27 cellular contexts compared by ENCODE assay signal in genomic region chr2:7967707-7968106, GRCh38.
"Had no signal": no experiment of that assay in that cellular context is flagged by ENCODE, and none has a peak within 500 bp of the region (broad histone marks: within the 10 kb centered on the region; RNA-seq: fewer than 3 reads in every experiment).

No MANE protein-coding gene starts in this region.

- H3K4me1 ChIP-seq: stomach, suprapubic skin, testis, thyroid gland, tibial artery, tibial nerve, transverse colon, upper lobe of left lung, upper lobe of right lung, uterus, vagina had no signal

- H3K27me3 ChIP-seq: stomach, suprapubic skin, testis, thyroid gland, tibial artery, tibial nerve, transverse colon, upper lobe of left lung, upper lobe of right lung, uterus, vagina had no signal

- H3K4me1 Mint-ChIP-seq: stimulated activated effector memory CD8-positive, alpha-beta T cell treated with anti-CD3 and anti-CD28 coated beads, Interleukin-12 subunit alpha, Interleukin-12 subunit beta, amount 100 ng/mL, for 72 hours; stimulated activated memory B cell treated with anti-CD40 and anti-IgM and Interleukin-4, amounts not matched to agents 10 μg/mL and 1 μg/mL and 100 μg/mL, for 72 hours; stimulated activated naive B cell treated with anti-CD40 and anti-IgM and Interleukin-4, amounts not matched to agents 10 μg/mL and 1 μg/mL and 100 μg/mL, for 72 hours; stimulated activated naive CD8-positive, alpha-beta T cell treated with anti-CD3 and anti-CD28 coated beads, Interleukin-15, amount 100 ng/mL, for 72 hours had no signal

- H3K4me3 Mint-ChIP-seq: stimulated activated effector memory CD8-positive, alpha-beta T cell treated with anti-CD3 and anti-CD28 coated beads, Interleukin-12 subunit alpha, Interleukin-12 subunit beta, amount 100 ng/mL, for 72 hours; stimulated activated memory B cell treated with anti-CD40 and anti-IgM and Interleukin-4, amounts not matched to agents 10 μg/mL and 1 μg/mL and 100 μg/mL, for 72 hours; stimulated activated naive B cell treated with anti-CD40 and anti-IgM and Interleukin-4, amounts not matched to agents 10 μg/mL and 1 μg/mL and 100 μg/mL, for 72 hours; stimulated activated naive CD8-positive, alpha-beta T cell treated with anti-CD3 and anti-CD28 coated beads, Interleukin-15, amount 100 ng/mL, for 72 hours; stimulated activated naive CD8-positive, alpha-beta T cell treated with anti-CD3 and anti-CD28 coated beads, Interleukin-15, Interleukin-2, amounts not matched to agents 100 ng/mL and 50 ng/mL, for 24 hours; type B pancreatic cell had no signal

- ATAC-seq: stimulated activated effector memory CD8-positive, alpha-beta T cell treated with anti-CD3 and anti-CD28 coated beads, Interleukin-12 subunit alpha, Interleukin-12 subunit beta, amount 100 ng/mL, for 72 hours; stimulated activated memory B cell treated with anti-CD40 and anti-IgM and Interleukin-4, amounts not matched to agents 10 μg/mL and 1 μg/mL and 100 μg/mL, for 72 hours; stimulated activated naive B cell treated with anti-CD40 and anti-IgM and Interleukin-4, amounts not matched to agents 10 μg/mL and 1 μg/mL and 100 μg/mL, for 72 hours; stimulated activated naive CD8-positive, alpha-beta T cell treated with anti-CD3 and anti-CD28 coated beads, Interleukin-15, amount 100 ng/mL, for 72 hours; stimulated activated naive CD8-positive, alpha-beta T cell treated with anti-CD3 and anti-CD28 coated beads, Interleukin-15, Interleukin-2, amounts not matched to agents 100 U/mL and 50 U/mL, for 24 hours; upper lobe of right lung had no signal

- H3K27ac Mint-ChIP-seq: stimulated activated effector memory CD8-positive, alpha-beta T cell treated with anti-CD3 and anti-CD28 coated beads, Interleukin-12 subunit alpha, Interleukin-12 subunit beta, amount 100 ng/mL, for 72 hours; stimulated activated memory B cell treated with anti-CD40 and anti-IgM and Interleukin-4, amounts not matched to agents 10 μg/mL and 1 μg/mL and 100 μg/mL, for 72 hours; stimulated activated naive B cell treated with anti-CD40 and anti-IgM and Interleukin-4, amounts not matched to agents 10 μg/mL and 1 μg/mL and 100 μg/mL, for 72 hours; stimulated activated naive CD8-positive, alpha-beta T cell treated with anti-CD3 and anti-CD28 coated beads, Interleukin-15, amount 100 ng/mL, for 72 hours; stimulated activated naive CD8-positive, alpha-beta T cell treated with anti-CD3 and anti-CD28 coated beads, Interleukin-15, Interleukin-2, amounts not matched to agents 100 ng/mL and 50 ng/mL, for 24 hours; type B pancreatic cell had no signal

- H3K9me3 Mint-ChIP-seq: stimulated activated effector memory CD8-positive, alpha-beta T cell treated with anti-CD3 and anti-CD28 coated beads, Interleukin-12 subunit alpha, Interleukin-12 subunit beta, amount 100 ng/mL, for 72 hours; stimulated activated memory B cell treated with anti-CD40 and anti-IgM and Interleukin-4, amounts not matched to agents 10 μg/mL and 1 μg/mL and 100 μg/mL, for 72 hours; stimulated activated naive B cell treated with anti-CD40 and anti-IgM and Interleukin-4, amounts not matched to agents 10 μg/mL and 1 μg/mL and 100 μg/mL, for 72 hours; stimulated activated naive CD8-positive, alpha-beta T cell treated with anti-CD3 and anti-CD28 coated beads, Interleukin-15, amount 100 ng/mL, for 72 hours; stimulated activated naive CD8-positive, alpha-beta T cell treated with anti-CD3 and anti-CD28 coated beads, Interleukin-15, Interleukin-2, amounts not matched to agents 100 ng/mL and 50 ng/mL, for 24 hours; type B pancreatic cell had no signal

- H3K4me3 ChIP-seq: stomach, suprapubic skin, testis, thoracic aorta, thyroid gland, tibial artery, tibial nerve, transverse colon, upper lobe of left lung, upper lobe of right lung, uterus, vagina had no signal

- H3K27ac ChIP-seq: stomach, suprapubic skin, testis, thoracic aorta, thyroid gland, tibial artery, tibial nerve, transverse colon, upper lobe of left lung, upper lobe of right lung, uterus, vagina had no signal

- H3K9me3 ChIP-seq: stomach, suprapubic skin, testis, thoracic aorta, thyroid gland, tibial artery, transverse colon, upper lobe of left lung, upper lobe of right lung, uterus, vagina had no signal

- H3K36me3 Mint-ChIP-seq: stimulated activated effector memory CD8-positive, alpha-beta T cell treated with anti-CD3 and anti-CD28 coated beads, Interleukin-12 subunit alpha, Interleukin-12 subunit beta, amount 100 ng/mL, for 72 hours; stimulated activated memory B cell treated with anti-CD40 and anti-IgM and Interleukin-4, amounts not matched to agents 10 μg/mL and 1 μg/mL and 100 μg/mL, for 72 hours; stimulated activated naive B cell treated with anti-CD40 and anti-IgM and Interleukin-4, amounts not matched to agents 10 μg/mL and 1 μg/mL and 100 μg/mL, for 72 hours; type B pancreatic cell had no signal

- DNase-seq: stimulated activated CD4-positive, alpha-beta T cell treated with anti-CD3 and anti-CD28 coated beads, Interleukin-2, amount 100 ng/mL, for 48 hours; stimulated activated CD4-positive, alpha-beta T cell treated with anti-CD3 and anti-CD28 coated beads, Interleukin-4, amount 100 ng/mL, for 1 hour; stimulated activated CD4-positive, alpha-beta T cell treated with anti-CD3 and anti-CD28 coated beads, Interleukin-4, amount 100 ng/mL, for 24 hours; stimulated activated CD4-positive, alpha-beta T cell treated with anti-CD3 and anti-CD28 coated beads, Interleukin-4, amount 100 ng/mL, for 4 hours; stimulated activated CD8-positive, alpha-beta memory T cell treated with anti-CD3 and anti-CD28 coated beads, Interleukin-4, amount 100 ng/mL, for 48 hours; stimulated activated naive B cell treated with anti-CD40 and anti-IgM and Interleukin-4, amounts not matched to agents 10 μg/mL and 1 μg/mL and 100 μg/mL, for 72 hours; stimulated activated naive CD4-positive, alpha-beta T cell; stimulated activated naive CD4-positive, alpha-beta T cell treated with Interleukin-2 at 50 U/mL for 16 hours; stimulated activated naive CD8-positive, alpha-beta T cell treated with anti-CD3 and anti-CD28 coated beads, Interleukin-15, amount 100 ng/mL, for 72 hours; stimulated activated naive CD8-positive, alpha-beta T cell treated with anti-CD3 and anti-CD28 coated beads, Interleukin-15, Interleukin-2, amounts not matched to agents 100 U/mL and 50 U/mL, for 24 hours; stomach; substantia nigra; testis; thyroid gland; tibial artery; transverse colon; upper lobe of left lung; upper lobe of right lung; uterus had no signal

- H3K27me3 Mint-ChIP-seq: stimulated activated naive CD8-positive, alpha-beta T cell treated with anti-CD3 and anti-CD28 coated beads, Interleukin-15, amount 100 ng/mL, for 72 hours; stimulated activated naive CD8-positive, alpha-beta T cell treated with anti-CD3 and anti-CD28 coated beads, Interleukin-15, Interleukin-2, amounts not matched to agents 100 ng/mL and 50 ng/mL, for 24 hours; type B pancreatic cell had no signal

- H3K36me3 ChIP-seq: stomach, suprapubic skin, thoracic aorta, thyroid gland, tibial artery, tibial nerve, transverse colon, upper lobe of left lung, upper lobe of right lung, uterus, vagina had no signal
